ENCODE assay signal across 31 cellular contexts in the genomic region with DNA sequence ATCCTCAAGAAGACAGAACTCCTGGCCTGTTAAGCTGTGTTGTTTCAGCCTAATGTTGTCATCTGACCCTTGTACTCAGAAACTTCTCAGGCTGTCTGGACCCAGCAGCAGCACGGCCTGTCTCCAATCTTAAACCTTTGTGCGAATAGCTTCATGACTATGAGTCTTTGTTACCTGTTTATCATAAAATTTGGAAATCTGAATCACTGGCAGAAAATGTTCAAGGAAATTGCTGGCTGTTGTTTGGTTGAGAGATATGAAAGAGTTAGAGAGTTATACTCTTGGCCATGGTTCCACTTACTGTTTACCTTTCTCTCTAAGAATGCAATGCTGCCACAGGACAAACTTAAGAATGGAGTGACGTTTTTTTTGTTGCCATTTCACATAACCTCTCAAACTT. TPM values are rescaled to one million over a fixed set of nuclear protein-coding genes. Genes with fewer than 3 reads are reported as not detected.
DNase-seq lines count a peak whose midpoint lies in the region; ATAC-seq, FAIRE-seq and TF ChIP-seq lines count a peak whose summit lies in the region.
"Had no signal": no experiment of that assay in that cellular context is flagged by ENCODE, and none has a peak within 500 bp of the region (broad histone marks: within the 10 kb centered on the region; RNA-seq: fewer than 3 reads in every experiment).

No MANE protein-coding gene starts in this region.

- peak; percentile 73 for ATAC-seq in mucosa of descending colon
- no peak for ATAC-seq in HG03045 (IDR thresholded peaks at IDR 0.05; ENCODE audit: unreplicated experiment)
- ATAC-seq in GM21717 (IDR thresholded peaks at IDR 0.05; ENCODE audit: unreplicated experiment) = no peak
- ATAC-seq: left lobe of liver, natural killer cell, Panc1 had no signal

- no peaks in the 10 kb centered on the region for H3F3A ChIP-seq in MM.1S (ENCODE audit: insufficient read depth, low read length)

- H3K4me3 ChIP-seq in duodenal mucosa (ENCODE audit: low read depth in 1 of 2, low read length in 2 of 2) (peak overlapping the region in 1 of 2 donors; percentile 16), mucosa of descending colon (no peak overlapping the region), stomach (no peak overlapping the region), MM.1S (ENCODE audit: low read length) (no peak overlapping the region)
- H3K4me3 ChIP-seq: smooth muscle cell had no signal

- peak overlapping the region; percentile 13 for H3K27ac ChIP-seq in duodenal mucosa (ENCODE audit: low read depth, low read length)
- H3K27ac ChIP-seq in stomach = peak overlapping the region; percentile 49 to 67 (median 52)
- H3K27ac ChIP-seq in MM.1S (ENCODE audit: low read length) = no peak overlapping the region

- TF ChIP-seq EP300 in stomach (IDR thresholded peaks at IDR 0.05) = no peak

- H3K4me2 ChIP-seq in MM.1S (ENCODE audit: low read depth, low read length) = no peak overlapping the region
- H3K4me2 ChIP-seq: smooth muscle cell had no signal

- H2AFZ ChIP-seq in MM.1S (ENCODE audit: low read length) = no peak overlapping the region

- DNase-seq in LoVo (ENCODE audit: low spot score) = peak; percentile 68
- DNase-seq in mucosa of descending colon = peak in 1 of 3 donors; percentile 37
- DNase-seq in stomach = no peak
- DNase-seq in MM.1S = no peak
- no peak for DNase-seq in D721Med (ENCODE audit: insufficient read length, low spot score)
- DNase-seq: activated CD4-positive, alpha-beta memory T cell treated with anti-CD3 and anti-CD28 coated beads, Interleukin-2, amount 10 ng/mL, durations not matched to agents 7 days and 5 days; activated CD4-positive, alpha-beta T cell treated with anti-CD3 and anti-CD28 coated beads for 1 hour; activated CD8-positive, alpha-beta memory T cell treated with anti-CD3 and anti-CD28 coated beads, Interleukin-2, amount 50 U/mL, for 4 hours; activated naive CD4-positive, alpha-beta T cell treated with anti-CD3 and anti-CD28 coated beads for 36 hours; CD4-positive, alpha-beta memory T cell; DMS 273 treated with DMSO at 0.1 percent for 48 hours; HFFc6; hypothalamus; immature natural killer cell; KBM-7; midbrain; natural killer cell; NCI-H1417; NCI-H345; NCI-H69; retina; SHP77; stimulated activated naive CD4-positive, alpha-beta T cell had no signal

- H3K9me3 ChIP-seq in duodenal mucosa (ENCODE audit: control insufficient read depth in 1 of 2, low read length in 2 of 2) (no peaks in the 10 kb centered on the region), mucosa of descending colon (no peaks in the 10 kb centered on the region), stomach (no peaks in the 10 kb centered on the region), MM.1S (replicated peaks; ENCODE audit: insufficient read depth, low read length) (no peaks in the 10 kb centered on the region)

- H3K9ac ChIP-seq in duodenal mucosa (ENCODE audit: low read depth in 1 of 2, low read length in 2 of 2) = no peak overlapping the region
- H3K9ac ChIP-seq in MM.1S (ENCODE audit: low read length) = no peak overlapping the region

- H3K4me1 ChIP-seq in duodenal mucosa (ENCODE audit: control insufficient read depth in 1 of 2, insufficient read depth in 2 of 2, low read length in 2 of 2) = peaks cover 37 to 51% of the 10 kb centered on the region in 2 donors
- peaks cover 12% of the 10 kb centered on the region for H3K4me1 ChIP-seq in mucosa of descending colon (ENCODE audit: low read depth)
- peaks cover 21 to 39% (median 29%) of the 10 kb centered on the region in 4 donors for H3K4me1 ChIP-seq in stomach
- no peaks in the 10 kb centered on the region for H3K4me1 ChIP-seq in MM.1S (ENCODE audit: low read length)

- 28 to 51% (median 36%) methylated on average over 3 of the region's 3 CpGs for WGBS in stomach, 5 donors

- H3K36me3 ChIP-seq in duodenal mucosa (ENCODE audit: control insufficient read depth in 1 of 2, insufficient read depth in 2 of 2, low read length in 2 of 2) (no peaks in the 10 kb centered on the region), mucosa of descending colon (ENCODE audit: low read depth) (no peaks in the 10 kb centered on the region), stomach (no peaks in the 10 kb centered on the region), MM.1S (replicated peaks; ENCODE audit: insufficient read depth, low read length) (no peaks in the 10 kb centered on the region)

- no peak for TF ChIP-seq POLR2A in stomach (IDR thresholded peaks at IDR 0.05)

- H3K27me3 ChIP-seq in duodenal mucosa (ENCODE audit: control insufficient read depth in 1 of 2, insufficient read depth in 2 of 2, low read length in 2 of 2) = no peaks in the 10 kb centered on the region
- H3K27me3 ChIP-seq in stomach = no peaks in the 10 kb centered on the region
- H3K27me3 ChIP-seq in MM.1S (replicated peaks; ENCODE audit: insufficient read depth, low read length) = no peaks in the 10 kb centered on the region

- TF ChIP-seq CTCF in mucosa of descending colon (IDR thresholded peaks at IDR 0.05) (no peak), stomach (IDR thresholded peaks at IDR 0.05) (no peak), MM.1S (IDR thresholded peaks at IDR 0.05; ENCODE audit: low read length) (no peak), D721Med (IDR thresholded peaks at IDR 0.05; ENCODE audit: insufficient read depth, missing control alignments) (no peak)

- FAIRE-seq in D721Med (lab: Jason Lieb, UNC) = no peak
- FAIRE-seq: H1, HTR-8/SVneo had no signal

- no peaks in the 10 kb centered on the region for H4K20me1 ChIP-seq in MM.1S (ENCODE audit: insufficient read depth, low read length)

- intact Hi-C loops in mucosa of descending colon (cut with DNase I, micrococcal nuclease) = no loop called here
- intact Hi-C loops in stomach (cut with DNase I; ENCODE audit: low total_unique reads) = no loop called here

- H3K79me2 ChIP-seq in MM.1S (ENCODE audit: low read length) = no peaks in the 10 kb centered on the region

- no peaks in the 10 kb centered on the region for H3K9me2 ChIP-seq in MM.1S (replicated peaks; ENCODE audit: insufficient read depth, low read length)

RNA-seq across cellular contexts. Expression of a gene that starts 59.6 kb away (rescaled TPM):
- 10 to 100 TPM; 48.8 to 92.6 (median 82.3) TPM for total RNA-seq in mucosa of descending colon
- 10 to 100 TPM; 11.6 to 48.7 (median 19.0) TPM for total RNA-seq in stomach
- polyA plus RNA-seq in stomach = 1 to 10 TPM; 3.0 to 7.3 (median 7.2) TPM
